ENCODE assay signal across 1 cellular context in genomic region chr5:61055434-61056006, GRCh38.
TF ChIP-seq lines count a peak whose summit lies in the region.

No MANE protein-coding gene starts in this region.

TF ChIP-seq in WTC11, 78 proteins besides CTCF, POLR2A, EP300 and RAD21 (continued from another document):
- TF ChIP-seq, protein P1, sequence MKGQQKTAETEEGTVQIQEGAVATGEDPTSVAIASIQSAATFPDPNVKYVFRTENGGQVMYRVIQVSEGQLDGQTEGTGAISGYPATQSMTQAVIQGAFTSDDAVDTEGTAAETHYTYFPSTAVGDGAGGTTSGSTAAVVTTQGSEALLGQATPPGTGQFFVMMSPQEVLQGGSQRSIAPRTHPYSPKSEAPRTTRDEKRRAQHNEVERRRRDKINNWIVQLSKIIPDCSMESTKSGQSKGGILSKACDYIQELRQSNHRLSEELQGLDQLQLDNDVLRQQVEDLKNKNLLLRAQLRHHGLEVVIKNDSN (CRISPR knock-in tag; IDR thresholded peaks at IDR 0.05): no peak
- no peak for TF ChIP-seq HMGA2 (CRISPR knock-in tag; IDR thresholded peaks at IDR 0.05)
- TF ChIP-seq RORB (CRISPR knock-in tag; IDR thresholded peaks at IDR 0.05): no peak
- no peak for TF ChIP-seq FOXJ3 (CRISPR knock-in tag; IDR thresholded peaks at IDR 0.05; ENCODE audit: borderline replicate concordance)
